28 cellular contexts compared by ENCODE assay signal in genomic region chr5:6587171-6587570, GRCh38.
"Had no signal": no experiment of that assay in that cellular context is flagged by ENCODE, and none has a peak within 500 bp of the region (broad histone marks: within the 10 kb centered on the region; RNA-seq: fewer than 3 reads in every experiment).

No MANE protein-coding gene starts in this region.

- H3K27ac ChIP-seq: colonic mucosa, dorsolateral prefrontal cortex, gastrocnemius medialis, left ventricle myocardium inferior, skin epidermis, thoracic aorta, upper lobe of right lung, WERI-Rb-1 had no signal

- FAIRE-seq: islet of Langerhans had no signal

- ATAC-seq: activated CD4-positive, CD25-positive, alpha-beta regulatory T cell treated with anti-CD3 and anti-CD28 coated beads, Interleukin-2, amount 50 U/mL, for 24 hours; activated naive CD8-positive, alpha-beta T cell treated with anti-CD3 and anti-CD28 coated beads, Interleukin-2, amount 50 U/mL, for 24 hours; effector memory CD8-positive, alpha-beta T cell; gastrocnemius medialis; mucosa of descending colon; natural killer cell treated with Interleukin-12 subunit alpha and Interleukin-12 subunit beta and Interleukin-15 and Interleukin-18, amount 100 ng/mL, for 72 hours; sciatic nerve; stimulated activated naive CD8-positive, alpha-beta T cell treated with anti-CD3 and anti-CD28 coated beads, Interleukin-15, Interleukin-2, amounts not matched to agents 100 U/mL and 50 U/mL, for 24 hours; T-helper 17 cell; upper lobe of right lung had no signal

- H3K4me3 ChIP-seq: colonic mucosa, dorsolateral prefrontal cortex, gastrocnemius medialis, left ventricle myocardium inferior, lung, mucosa of descending colon, skin epidermis, thoracic aorta, upper lobe of right lung had no signal

- H3K4me1 ChIP-seq: colonic mucosa, upper lobe of right lung had no signal

- H3K9me3 ChIP-seq: colonic mucosa, gastrocnemius medialis, mucosa of descending colon, thoracic aorta, upper lobe of right lung had no signal

- H3K36me3 ChIP-seq: colonic mucosa, gastrocnemius medialis, left ventricle myocardium inferior, thoracic aorta, upper lobe of right lung, WERI-Rb-1 had no signal

- DNase-seq: activated CD4-positive, alpha-beta T cell treated with anti-CD3 and anti-CD28 coated beads for 48 hours; activated CD4-positive, alpha-beta T cell treated with anti-CD3 and anti-CD28 coated beads, Interleukin-2, amount 50 U/mL, for 48 hours; activated naive CD8-positive, alpha-beta T cell treated with anti-CD3 and anti-CD28 coated beads, Interleukin-2, amount 50 U/mL, for 24 hours; amygdala; colonic mucosa; dorsolateral prefrontal cortex; effector memory CD8-positive, alpha-beta T cell; erythroblast; gastrocnemius medialis; glutamatergic neuron; left ventricle myocardium inferior; mesendoderm; mucosa of descending colon; posterior cingulate gyrus; stimulated activated CD4-positive, alpha-beta T cell treated with anti-CD3 and anti-CD28 coated beads, Interleukin-12 subunit alpha, Interleukin-12 subunit beta, amount 100 ng/mL, for 4 hours; stimulated activated CD4-positive, alpha-beta T cell treated with anti-CD3 and anti-CD28 coated beads, Interleukin-4, amount 100 ng/mL, for 1 hour; stimulated activated naive CD8-positive, alpha-beta T cell treated with anti-CD3 and anti-CD28 coated beads, Interleukin-15, Interleukin-2, amounts not matched to agents 100 U/mL and 50 U/mL, for 24 hours; T-helper 17 cell; T1000; upper lobe of right lung; WERI-Rb-1 had no signal
